In the genomic region with DNA sequence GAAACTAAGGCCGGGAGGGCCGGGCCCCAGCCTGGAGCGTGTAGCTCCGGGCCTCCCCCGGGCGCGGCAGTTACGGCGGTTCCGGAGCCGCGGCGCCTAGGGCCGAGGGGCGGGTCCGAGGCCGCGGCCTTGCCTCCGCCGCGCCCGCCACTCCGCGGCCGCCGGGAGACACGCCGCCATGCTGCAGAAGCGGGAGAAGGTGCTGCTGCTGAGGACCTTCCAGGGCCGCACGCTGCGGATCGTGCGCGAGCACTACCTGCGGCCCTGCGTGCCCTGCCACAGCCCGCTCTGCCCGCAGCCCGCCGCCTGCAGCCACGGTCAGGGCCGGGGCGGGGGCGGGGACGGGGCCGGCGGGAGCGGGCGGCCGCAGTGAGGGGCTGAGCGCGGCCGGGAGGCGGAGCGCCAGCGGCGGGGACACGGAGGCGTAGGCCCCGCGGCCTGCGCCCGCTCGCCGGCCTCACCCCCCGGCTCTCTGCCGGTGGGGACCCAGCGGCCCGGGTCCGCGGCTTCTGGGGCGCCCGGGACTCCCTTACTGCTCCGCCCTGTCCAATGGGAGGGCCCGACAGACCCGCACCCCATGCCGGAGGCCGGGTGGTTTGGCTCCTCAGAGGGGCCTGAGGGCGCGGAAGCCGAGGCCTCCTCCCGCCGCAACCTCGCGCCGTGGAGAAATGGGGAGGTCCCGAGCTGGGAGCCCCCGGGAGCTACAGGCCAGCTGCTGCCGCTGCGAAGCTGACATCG, we compare ENCODE assay signal across 8 cellular contexts. TPM values are rescaled to one million over a fixed set of nuclear protein-coding genes. Genes with fewer than 3 reads are reported as not detected.
A peak's percentile ranks its signal among the peaks of the same experiment; 100 is the strongest.
DNase-seq lines count a peak whose midpoint lies in the region; ATAC-seq lines count a peak whose summit lies in the region.

Gene DIS3L (plus strand): TSS at position 150 of the 738 bp plus-strand sequence. CDS start 29 bp downstream, at position 179.

- peak within 1 kb of the TSS; percentile 3 for H3K23ac ChIP-seq in mesendoderm (ENCODE audit: low read length)

- H3K4me3 Mint-ChIP-seq in activated CD8-positive, alpha-beta T cell treated with anti-CD3 and anti-CD28 coated beads, Interleukin-2, amount 10 ng/mL, durations not matched to agents 7 days and 5 days, result peak within 1 kb of the TSS; percentile 84
- peak within 1 kb of the TSS; percentile 86 to 89 for H3K4me3 Mint-ChIP-seq in effector memory CD8-positive, alpha-beta T cell

- peak within 1 kb of the TSS; percentile 97 for H3K18ac ChIP-seq in mesendoderm (ENCODE audit: low read length)

- H3K36me3 Mint-ChIP-seq in activated CD8-positive, alpha-beta T cell treated with anti-CD3 and anti-CD28 coated beads, Interleukin-2, amount 10 ng/mL, durations not matched to agents 7 days and 5 days (ENCODE audit: low read depth), result peaks cover 17% of the 10 kb centered on the region
- H3K36me3 Mint-ChIP-seq in effector memory CD8-positive, alpha-beta T cell (ENCODE audit: insufficient read depth), result peaks cover 8% of the 10 kb centered on the region

- H3K79me2 ChIP-seq in mesendoderm (ENCODE audit: control insufficient read depth, insufficient read depth, low read length), result no peaks in the 10 kb centered on the region

- peak within 1 kb of the TSS; percentile 50 for H3K4me3 ChIP-seq in mesendoderm (ENCODE audit: low read length)

- DNase-seq in NK-92 treated with Interleukin-12 subunit alpha and Interleukin-12 subunit beta, amount 100 ng/mL, for 24 hours (lab: John Stamatoyannopoulos, UW), result peak; percentile 75
- no peak for DNase-seq in NK-92 (lab: John Stamatoyannopoulos, UW; ENCODE audit: unreplicated experiment)
- DNase-seq in NCI-H69 (lab: John Stamatoyannopoulos, UW), result peak; percentile 85
- DNase-seq in activated CD8-positive, alpha-beta T cell treated with anti-CD3 and anti-CD28 coated beads, Interleukin-2, amount 10 ng/mL, durations not matched to agents 7 days and 5 days, result peak; percentile 56
- peak; percentile 42 to 66 (median 54) for DNase-seq in effector memory CD8-positive, alpha-beta T cell
- DNase-seq in mesendoderm, result peak; percentile 74
- peak; percentile 25 for DNase-seq in stimulated activated CD8-positive, alpha-beta memory T cell treated with anti-CD3 and anti-CD28 coated beads, Interleukin-15, amount 100 ng/mL, for 24 hours (ENCODE audit: low read depth)

- H3K27me3 ChIP-seq in mesendoderm (ENCODE audit: insufficient read depth, low read length, poor library complexity), result no peaks in the 10 kb centered on the region

- no peaks in the 10 kb centered on the region for H3K9me3 Mint-ChIP-seq in activated CD8-positive, alpha-beta T cell treated with anti-CD3 and anti-CD28 coated beads, Interleukin-2, amount 10 ng/mL, durations not matched to agents 7 days and 5 days (ENCODE audit: insufficient read depth)
- no peaks in the 10 kb centered on the region for H3K9me3 Mint-ChIP-seq in effector memory CD8-positive, alpha-beta T cell

- H2BK15ac ChIP-seq in mesendoderm (replicated peaks; ENCODE audit: low read depth), result no peak within 1 kb of the TSS

- CTCF ChIA-PET in activated CD8-positive, alpha-beta T cell treated with anti-CD3 and anti-CD28 coated beads, Interleukin-2, amount 10 ng/mL, durations not matched to agents 7 days and 5 days (lab: Charles Lee), result interaction anchor here (1.0 to 5.3 kb wide), 5 partner anchors 42 to 212 kb away, joined by 3 to 53 read pairs (median 4); partner anchors contain the start of genes MAP2K1, SNAPC5 and ZWILCH

- ATAC-seq in HG02973 (IDR thresholded peaks at IDR 0.05; ENCODE audit: unreplicated experiment), result peak; percentile 54
- peak; percentile 82 for ATAC-seq in activated CD8-positive, alpha-beta T cell treated with anti-CD3 and anti-CD28 coated beads, Interleukin-2, amount 10 ng/mL, durations not matched to agents 7 days and 5 days
- peak; percentile 73 for ATAC-seq in effector memory CD8-positive, alpha-beta T cell (replicated peaks)

- POLR2A ChIA-PET in activated CD8-positive, alpha-beta T cell treated with anti-CD3 and anti-CD28 coated beads, Interleukin-2, amount 10 ng/mL, durations not matched to agents 7 days and 5 days (lab: Charles Lee), result interaction anchor here (0.6 to 2.0 kb wide), 3 partner anchors 179 to 212 kb away, joined by 3 to 9 read pairs (median 7); partner anchors contain the start of gene ZWILCH

- H2AK5ac ChIP-seq in mesendoderm (ENCODE audit: low read length), result no peak within 1 kb of the TSS

- H4K5ac ChIP-seq in mesendoderm (ENCODE audit: low read length), result no peak within 1 kb of the TSS

- H4K8ac ChIP-seq in mesendoderm (ENCODE audit: low read depth, low read length), result peak within 1 kb of the TSS; percentile 58

- peak within 1 kb of the TSS; percentile 67 for H2BK5ac ChIP-seq in mesendoderm (ENCODE audit: low read length)

- peak within 1 kb of the TSS; percentile 34 for H2BK120ac ChIP-seq in mesendoderm (ENCODE audit: low read depth, low read length)

- WGBS in mesendoderm (ENCODE audit: extremely low coverage, insufficient coverage, low lambda C conversion rate), result no CpG with 5 or more reads among the region's 92 CpGs

- H3K36me3 ChIP-seq in mesendoderm (ENCODE audit: control insufficient read depth, insufficient read depth, low read length), result no peaks in the 10 kb centered on the region

- peak within 1 kb of the TSS; percentile 61 for H3K9ac ChIP-seq in mesendoderm (ENCODE audit: low read length)

- peak within 1 kb of the TSS; percentile 88 for H3K4ac ChIP-seq in mesendoderm (ENCODE audit: low read depth, low read length)

- peaks cover 50% of the 10 kb centered on the region for H3K4me1 Mint-ChIP-seq in activated CD8-positive, alpha-beta T cell treated with anti-CD3 and anti-CD28 coated beads, Interleukin-2, amount 10 ng/mL, durations not matched to agents 7 days and 5 days (ENCODE audit: low read depth)
- peaks cover 23 to 44% of the 10 kb centered on the region in 2 donors for H3K4me1 Mint-ChIP-seq in effector memory CD8-positive, alpha-beta T cell (ENCODE audit: low read depth in 2 of 2)

- H3K4me2 ChIP-seq in mesendoderm (ENCODE audit: low read length), result peak within 1 kb of the TSS; percentile 63

- peak within 1 kb of the TSS; percentile 96 for H3K56ac ChIP-seq in mesendoderm (ENCODE audit: low read length)

- H3K27me3 Mint-ChIP-seq in activated CD8-positive, alpha-beta T cell treated with anti-CD3 and anti-CD28 coated beads, Interleukin-2, amount 10 ng/mL, durations not matched to agents 7 days and 5 days (ENCODE audit: low read depth), result no peaks in the 10 kb centered on the region
- no peaks in the 10 kb centered on the region for H3K27me3 Mint-ChIP-seq in effector memory CD8-positive, alpha-beta T cell

- H3K27ac ChIP-seq in mesendoderm (ENCODE audit: low read depth, low read length), result peak within 1 kb of the TSS; percentile 90

- peak within 1 kb of the TSS; percentile 90 for H3K27ac Mint-ChIP-seq in activated CD8-positive, alpha-beta T cell treated with anti-CD3 and anti-CD28 coated beads, Interleukin-2, amount 10 ng/mL, durations not matched to agents 7 days and 5 days
- H3K27ac Mint-ChIP-seq in effector memory CD8-positive, alpha-beta T cell, result peak within 1 kb of the TSS; percentile 95 to 98

- peaks cover 8% of the 10 kb centered on the region for H3K4me1 ChIP-seq in mesendoderm (ENCODE audit: control insufficient read depth, low read depth, low read length)

- no peaks in the 10 kb centered on the region for H3K79me1 ChIP-seq in mesendoderm (ENCODE audit: low read length)

RNA-seq across cellular contexts. Expression of gene DIS3L, which starts in this region (rescaled TPM):
- total RNA-seq in activated CD8-positive, alpha-beta T cell treated with anti-CD3 and anti-CD28 coated beads, Interleukin-2, amount 10 ng/mL, durations not matched to agents 7 days and 5 days, result 10 to 100 TPM; 23.6 to 24.3 TPM
- 15.9 TPM for polyA plus RNA-seq in mesendoderm (2013, experiment 1 of 2)
- polyA plus RNA-seq in mesendoderm (2013, experiment 2 of 2), result 15.1 TPM
